ENCODE assay signal across 14 cellular contexts in the genomic region with DNA sequence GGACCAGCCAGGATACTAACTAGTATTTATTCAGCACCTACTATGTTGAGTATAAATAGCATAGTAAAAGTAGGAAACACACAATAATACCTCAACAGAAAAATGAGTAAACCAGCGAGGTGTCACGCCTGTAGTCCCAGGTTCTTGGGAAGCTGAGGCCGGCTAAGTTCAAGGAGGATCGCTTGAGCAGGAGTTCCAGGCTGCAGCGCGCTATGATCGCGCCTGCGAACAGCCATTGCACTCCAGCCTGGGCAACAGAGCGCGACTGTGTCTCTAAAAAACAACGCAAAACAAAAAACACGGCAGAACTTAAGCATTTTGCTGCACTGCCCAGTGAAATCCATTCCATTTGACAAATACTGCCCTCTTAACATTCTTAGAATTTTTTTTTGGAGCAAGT. TPM values are rescaled to one million over a fixed set of nuclear protein-coding genes. Genes with fewer than 3 reads are reported as not detected.
DNase-seq lines count a peak whose midpoint lies in the region; ATAC-seq and TF ChIP-seq lines count a peak whose summit lies in the region.
"Had no signal": no experiment of that assay in that cellular context is flagged by ENCODE, and none has a peak within 500 bp of the region (broad histone marks: within the 10 kb centered on the region; RNA-seq: fewer than 3 reads in every experiment).

No MANE protein-coding gene starts in this region.

- no peaks in the 10 kb centered on the region; the same call in 1 of the 2 replicates for H4K20me1 ChIP-seq in PC-9 (ENCODE audit: insufficient read depth)

- peaks cover 5% of the 10 kb centered on the region for H3K36me3 Mint-ChIP-seq in activated CD4-positive, alpha-beta T cell treated with anti-CD3 and anti-CD28 coated beads for 36 hours (ENCODE audit: low read depth)
- no peaks in the 10 kb centered on the region for H3K36me3 Mint-ChIP-seq in dendritic cell treated with granulocyte-macrophage colony-stimulating factor and Interleukin-4, amounts not matched to agents 40 ng/mL and 50 ng/mL, for 4 days (ENCODE audit: low read depth)

- intact Hi-C loops in activated CD4-positive, alpha-beta T cell treated with anti-CD3 and anti-CD28 coated beads for 36 hours (cut with DNase I, micrococcal nuclease): loop anchor here in 1 of 2 experiments (5.0 kb wide), 1 partner anchor 543 kb away; a partner anchor contains a TSS
- intact Hi-C loops in PC-9 (cut with micrococcal nuclease; ENCODE audit: unreplicated experiment): no loop called here
- intact Hi-C loops in dendritic cell treated with granulocyte-macrophage colony-stimulating factor and Interleukin-4, amounts not matched to agents 40 ng/mL and 50 ng/mL, for 4 days (cut with micrococcal nuclease): loop anchor here (5.0 kb wide), 1 partner anchor 137 kb away; a partner anchor contains a TSS

- H3K9me3 ChIP-seq in PC-9 (ENCODE audit: insufficient read depth, low read depth) (no peaks in the 10 kb centered on the region), neuronal stem cell (replicated peaks in 1 of 2; ENCODE audit: control insufficient read depth in 2 of 2, insufficient read depth in 1 of 2, low read depth in 1 of 2, low read length in 2 of 2) (no peaks in the 10 kb centered on the region)
- H3K9me3 ChIP-seq: esophagus muscularis mucosa had no signal

- peak overlapping the region; percentile 89 for H3K4me2 ChIP-seq in PC-9
- no peak overlapping the region for H3K4me2 ChIP-seq in neuronal stem cell (ENCODE audit: insufficient read depth, low read length, poor library complexity, severe bottlenecking)

- H3K27ac Mint-ChIP-seq in activated CD4-positive, alpha-beta T cell treated with anti-CD3 and anti-CD28 coated beads for 36 hours: no peak overlapping the region
- peak overlapping the region; percentile 51 for H3K27ac Mint-ChIP-seq in dendritic cell treated with granulocyte-macrophage colony-stimulating factor and Interleukin-4, amounts not matched to agents 40 ng/mL and 50 ng/mL, for 4 days

- WGBS in neuronal stem cell (ENCODE audit: extremely low coverage in 2 of 2, insufficient read length in 2 of 2, insufficient replicate concordance in 1 of 2), 2 donors: no CpG with 5 or more reads among the region's 13 CpGs

- no peaks in the 10 kb centered on the region for H3K9me2 ChIP-seq in PC-9 (ENCODE audit: insufficient read depth)

- peaks cover 2% of the 10 kb centered on the region for H3K79me1 ChIP-seq in neuronal stem cell (ENCODE audit: low read depth, low read length)

- no peaks in the 10 kb centered on the region for H3K9me3 Mint-ChIP-seq in activated CD4-positive, alpha-beta T cell treated with anti-CD3 and anti-CD28 coated beads for 36 hours (ENCODE audit: low read depth)
- no peaks in the 10 kb centered on the region for H3K9me3 Mint-ChIP-seq in dendritic cell treated with granulocyte-macrophage colony-stimulating factor and Interleukin-4, amounts not matched to agents 40 ng/mL and 50 ng/mL, for 4 days

- no peaks in the 10 kb centered on the region for H3K27me3 Mint-ChIP-seq in activated CD4-positive, alpha-beta T cell treated with anti-CD3 and anti-CD28 coated beads for 36 hours
- H3K27me3 Mint-ChIP-seq in dendritic cell treated with granulocyte-macrophage colony-stimulating factor and Interleukin-4, amounts not matched to agents 40 ng/mL and 50 ng/mL, for 4 days: no peaks in the 10 kb centered on the region

- DNase-seq in activated CD4-positive, alpha-beta T cell treated with anti-CD3 and anti-CD28 coated beads for 36 hours: no peak
- no peak for DNase-seq in activated CD4-positive, alpha-beta T cell treated with anti-CD3 and anti-CD28 coated beads, Interleukin-2, amount 50 U/mL, for 4 hours
- DNase-seq in PC-9: no peak
- DNase-seq in neuronal stem cell (ENCODE audit: low spot score): no peak
- no peak for DNase-seq in iPS-NIHi7 (ENCODE audit: extremely low spot score)
- no peak for DNase-seq in T-helper 9 cell
- no peak for DNase-seq in EL
- DNase-seq: activated naive CD4-positive, alpha-beta T cell treated with anti-CD3 and anti-CD28 coated beads, Interleukin-2, amount 50 U/mL, for 16 hours; left ventricle myocardium superior; NCI-H524; OCI-M1 had no signal

- no peak for ATAC-seq in activated CD4-positive, alpha-beta T cell treated with anti-CD3 and anti-CD28 coated beads for 36 hours
- ATAC-seq: left ventricle myocardium superior had no signal

- H3K27me3 ChIP-seq in PC-9 (ENCODE audit: insufficient read depth, low read depth) (no peaks in the 10 kb centered on the region), neuronal stem cell (ENCODE audit: control insufficient read depth in 3 of 3, insufficient read depth in 3 of 3, low read depth in 1 of 3, low read length in 3 of 3) (no peaks in the 10 kb centered on the region)
- H3K27me3 ChIP-seq: esophagus muscularis mucosa had no signal

- H2BK5ac ChIP-seq in neuronal stem cell (ENCODE audit: low read length): no peak overlapping the region

- H3K79me2 ChIP-seq in PC-9 (ENCODE audit: low read depth): peaks cover 31% of the 10 kb centered on the region

- H2BK15ac ChIP-seq in neuronal stem cell (ENCODE audit: low read length): no peak overlapping the region

- CTCF ChIA-PET in activated CD4-positive, alpha-beta T cell treated with anti-CD3 and anti-CD28 coated beads for 36 hours (lab: Charles Lee): no interaction called here
- CTCF ChIA-PET in PC-9 (lab: Charles Lee): no interaction called here

- H2BK12ac ChIP-seq in neuronal stem cell (ENCODE audit: low read length): no peak overlapping the region

- H3K36me3 ChIP-seq in PC-9 (ENCODE audit: low read depth) (no peaks in the 10 kb centered on the region), neuronal stem cell (replicated peaks in 1 of 2; ENCODE audit: control insufficient read depth in 2 of 2, insufficient read depth in 2 of 2, low read length in 2 of 2) (peaks cover 0 to 4% of the 10 kb centered on the region in 2 donors)
- H3K36me3 ChIP-seq: esophagus muscularis mucosa had no signal

- H2AK5ac ChIP-seq in neuronal stem cell (ENCODE audit: low read depth, low read length): no peak overlapping the region

- no peak overlapping the region for H3K18ac ChIP-seq in neuronal stem cell (ENCODE audit: low read length)

- H2AFZ ChIP-seq in PC-9: no peak overlapping the region
- peak overlapping the region; percentile 38 for H2AFZ ChIP-seq in neuronal stem cell (ENCODE audit: low read length)

- POLR2A ChIA-PET in activated CD4-positive, alpha-beta T cell treated with anti-CD3 and anti-CD28 coated beads for 36 hours (lab: Charles Lee): no interaction called here
- POLR2A ChIA-PET in PC-9 (lab: Charles Lee; ENCODE audit: unreplicated experiment): no interaction called here

- no peak overlapping the region for H3K4ac ChIP-seq in neuronal stem cell (ENCODE audit: low read length)

- no peak overlapping the region for H4K8ac ChIP-seq in neuronal stem cell (ENCODE audit: low read depth, low read length)

- H3K4me1 Mint-ChIP-seq in activated CD4-positive, alpha-beta T cell treated with anti-CD3 and anti-CD28 coated beads for 36 hours: peaks cover 23% of the 10 kb centered on the region
- peaks cover 27% of the 10 kb centered on the region for H3K4me1 Mint-ChIP-seq in dendritic cell treated with granulocyte-macrophage colony-stimulating factor and Interleukin-4, amounts not matched to agents 40 ng/mL and 50 ng/mL, for 4 days (ENCODE audit: low read depth)

- no peak overlapping the region for H3K9ac ChIP-seq in neuronal stem cell (ENCODE audit: low read depth, low read length, poor library complexity)
- H3K9ac ChIP-seq: KMS-11 had no signal

- H3K4me3 ChIP-seq in PC-9 (peak overlapping the region; percentile 65; the same call in 1 of the 2 replicates), neuronal stem cell (ENCODE audit: low read length in 2 of 2) (no peak overlapping the region)

- no TSS peak for BruUV-seq in PC-9 (replicated peaks; lab: Mats Ljungman, UMichigan)

- no peak for TF ChIP-seq CTCF in PC-9 (conservative IDR thresholded peaks at IDR 0.05)

- H3K4me1 ChIP-seq in PC-9 (replicated peaks; ENCODE audit: insufficient read depth) (peaks cover 32% of the 10 kb centered on the region), neuronal stem cell (ENCODE audit: control insufficient read depth in 2 of 2, insufficient read depth in 1 of 2, low read depth in 1 of 2, low read length in 2 of 2) (peaks cover 0 to 4% of the 10 kb centered on the region in 2 donors)

- H3K27ac ChIP-seq in PC-9: peak overlapping the region; percentile 91
- H3K27ac ChIP-seq in neuronal stem cell (replicated peaks; ENCODE audit: low read length): no peak overlapping the region
- H3K27ac ChIP-seq: KMS-11 had no signal

- H3K23ac ChIP-seq in neuronal stem cell (ENCODE audit: low read depth, low read length, poor library complexity): no peak overlapping the region

- H2BK120ac ChIP-seq in neuronal stem cell (ENCODE audit: low read depth, low read length): no peak overlapping the region

- H3K14ac ChIP-seq in neuronal stem cell (ENCODE audit: low read length): no peak overlapping the region

- no peak overlapping the region for H4K91ac ChIP-seq in neuronal stem cell (ENCODE audit: low read depth, low read length, poor library complexity)

- H3K4me3 Mint-ChIP-seq in activated CD4-positive, alpha-beta T cell treated with anti-CD3 and anti-CD28 coated beads for 36 hours: peak overlapping the region; percentile 8
- no peak overlapping the region for H3K4me3 Mint-ChIP-seq in dendritic cell treated with granulocyte-macrophage colony-stimulating factor and Interleukin-4, amounts not matched to agents 40 ng/mL and 50 ng/mL, for 4 days

- peaks cover 39% of the 10 kb centered on the region for H3F3A ChIP-seq in PC-9 (ENCODE audit: insufficient read depth, low read depth)

RNA-seq across cellular contexts. Expression of a gene that starts 1.3 kb away (rescaled TPM):
- total RNA-seq in activated CD4-positive, alpha-beta T cell treated with anti-CD3 and anti-CD28 coated beads for 36 hours: 10 to 100 TPM; 15.0 to 17.1 TPM
- total RNA-seq in PC-9 (2021): 23.6 and 28.2 TPM in 2 replicates
- polyA plus RNA-seq in neuronal stem cell (2013, experiment 1 of 2): 13.1 TPM
- polyA plus RNA-seq in neuronal stem cell (2013, experiment 2 of 2): 13.1 TPM
